8 cellular contexts compared by ENCODE assay signal in the genomic region with DNA sequence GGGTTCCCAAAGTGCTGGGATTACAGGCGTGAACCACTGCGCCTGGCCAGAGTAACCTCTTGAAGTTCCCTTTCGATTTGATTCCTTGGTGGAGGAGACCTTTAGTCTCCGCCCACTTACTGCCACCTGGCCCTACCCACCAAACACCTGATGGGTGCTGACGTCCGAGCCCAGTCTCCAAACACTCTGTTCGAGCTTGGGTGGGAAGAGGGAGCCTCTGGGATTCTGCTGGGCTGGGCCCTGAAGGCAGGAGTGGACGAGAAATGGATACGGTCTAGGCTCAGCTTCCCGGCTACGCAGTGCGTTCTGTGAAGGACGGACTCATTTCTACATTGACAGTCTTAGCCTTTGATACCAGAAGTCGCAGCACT. TPM values are rescaled to one million over a fixed set of nuclear protein-coding genes. Genes with fewer than 3 reads are reported as not detected.
A peak's percentile ranks its signal among the peaks of the same experiment; 100 is the strongest.
DNase-seq lines count a peak whose midpoint lies in the region; ATAC-seq and TF ChIP-seq lines count a peak whose summit lies in the region.

No MANE protein-coding gene starts in this region.

- H3K4me1 ChIP-seq in ovary (ENCODE audit: insufficient read depth): peaks cover 28% of the 10 kb centered on the region

- H3K27ac ChIP-seq in ovary: peak overlapping the region; percentile 66 to 93

- no peaks in the 10 kb centered on the region for H3K9me3 ChIP-seq in ovary

- H3K27me3 ChIP-seq in ovary: no peaks in the 10 kb centered on the region

- TF ChIP-seq POLR2A in ovary (IDR thresholded peaks at IDR 0.05): no peak

- DNase-seq in DMS79 treated with DMSO at 0.1 percent for 48 hours (lab: John Stamatoyannopoulos, UW) (peak; percentile 87), NCI-H1930 (lab: John Stamatoyannopoulos, UW) (peak; percentile 7 to 8), glomerular visceral epithelial cell (ENCODE audit: extremely low spot score) (peak; percentile 68), ovary (peak in 1 of 5 donors; percentile 46), Kasumi-1 (lab: John Stamatoyannopoulos, UW) (no peak), GM20000 (ENCODE audit: low spot score) (no peak)
- DNase-seq in activated T-cell treated with anti-CD3 and anti-CD28 coated beads, Interleukin-2, amount 50 U/mL, for 48 hours: peak; percentile 30 to 32

- intact Hi-C loops in ovary (cut with DNase I): no loop called here

- no peak for TF ChIP-seq EP300 in ovary (IDR thresholded peaks at IDR 0.05)

- H3K36me3 ChIP-seq in ovary: no peaks in the 10 kb centered on the region

- no peak for ATAC-seq in HG03520 (IDR thresholded peaks at IDR 0.05; ENCODE audit: unreplicated experiment)

- no peak for TF ChIP-seq CTCF in ovary (IDR thresholded peaks at IDR 0.05)
- TF ChIP-seq CTCF in GM20000 (IDR thresholded peaks at IDR 0.05; ENCODE audit: extremely low read depth, missing control alignments): no peak

- 19 to 34% (median 33%) methylated on average over 14 of the region's 14 CpGs for WGBS in ovary, 3 donors

- H3K4me3 ChIP-seq in ovary: peak overlapping the region; percentile 80

RNA-seq across cellular contexts. Expression of a gene that starts 0.9 kb away (rescaled TPM):
- total RNA-seq in ovary: 100 to 1,000 TPM in 1 of 7 donors, 10 to 100 TPM in 6; 23.6 to 132 (median 41.7) TPM
- polyA plus RNA-seq in ovary: 10 to 100 TPM; 28.2 to 34.2 TPM

RNA-seq across cellular contexts. Expression of a gene that starts 40.1 kb away (rescaled TPM):
- total RNA-seq in ovary: 10 to 100 TPM; 36.5 to 83.2 (median 54.7) TPM
- 10 to 100 TPM; 51.2 to 82.7 TPM for polyA plus RNA-seq in ovary

Comparison
In these comparisons a context has a peak if more than half of its experiments do, and no peak if none do; other contexts are left out.
1. DNase-seq: peak in DMS79 treated with DMSO at 0.1 percent for 48 hours (single experiment), NCI-H1930 (2 of 2), activated T-cell treated with anti-CD3 and anti-CD28 coated beads, Interleukin-2, amount 50 U/mL, for 48 hours (2 of 2) and glomerular visceral epithelial cell (single experiment); none in Kasumi-1 (0 of 2) and GM20000 (single experiment).